Comparison of ENCODE assay signal across 5 cellular contexts in genomic region chr1:175344707-175345106, GRCh38.
DNase-seq lines count a peak whose midpoint lies in the region; ATAC-seq, FAIRE-seq and TF ChIP-seq lines count a peak whose summit lies in the region.
"Not testable (repeated sequence)": the region's sequence is repeated elsewhere in the genome, so short reads cannot be mapped to it uniquely, and the experiment has no call there.

No MANE protein-coding gene starts in this region.

- not testable (repeated sequence) for DNase-seq in A549 (ENCODE audit: low read depth in 1 of 2, low spot score in 1 of 2); IMR-90; K562 (ENCODE audit: extremely low read depth in 1 of 4, low spot score in 3 of 4)
- DNase-seq in fibroblast of pulmonary artery (ENCODE audit: low read depth): peak; percentile 1

- dilution Hi-C loops in IMR-90 (cut with HindIII; ENCODE audit: low sequenced_read_pairs, unreplicated experiment): not testable (repeated sequence)

- TF ChIP-seq EP300 in A549 (IDR thresholded peaks at IDR 0.05); K562 (IDR thresholded peaks at IDR 0.05; ENCODE audit: low read length): not testable (repeated sequence)

- H3K9me3 ChIP-seq in A549; IMR-90 (ENCODE audit: control insufficient read depth, insufficient read depth, low read length); K562 (replicated peaks; ENCODE audit: control insufficient read depth, insufficient read depth, low read depth, low read length); liver (ENCODE audit: control insufficient read depth in 4 of 4, low read length in 3 of 4): not testable (repeated sequence)

- not testable (repeated sequence) for H4K5ac ChIP-seq in IMR-90 (ENCODE audit: low read depth, low read length)

- H3K18ac ChIP-seq in IMR-90 (ENCODE audit: low read depth, low read length): not testable (repeated sequence)

- H2AK5ac ChIP-seq in IMR-90 (ENCODE audit: low read depth, low read length): not testable (repeated sequence)

- not testable (repeated sequence) for H3K79me2 ChIP-seq in K562 (ENCODE audit: control insufficient read depth, insufficient read depth, low read length)

- H3K4me1 ChIP-seq in A549; IMR-90 (ENCODE audit: control insufficient read depth, insufficient read depth, low read length); K562 (replicated peaks in 1 of 2; ENCODE audit: control insufficient read depth in 2 of 2, insufficient read depth in 2 of 2, low read length in 2 of 2): not testable (repeated sequence)
- peaks cover 5 to 29% (median 8%) of the 10 kb centered on the region in 4 donors for H3K4me1 ChIP-seq in liver (ENCODE audit: control insufficient read depth in 4 of 4, insufficient read depth in 4 of 4, low read length in 3 of 4)

- not testable (repeated sequence) for H3K23ac ChIP-seq in IMR-90 (ENCODE audit: low read depth, low read length)

- H4K20me1 ChIP-seq in IMR-90 (ENCODE audit: insufficient read depth, low read length); K562 (replicated peaks; ENCODE audit: control insufficient read depth, insufficient read depth, low read length): not testable (repeated sequence)

- CTCF ChIA-PET in A549 (lab: Yijun Ruan, JAX): interaction anchor here (1.5 kb wide), 1 partner anchor 9 kb away, joined by 3 read pairs; no protein-coding TSS in a partner anchor
- CTCF ChIA-PET in IMR-90 (lab: Yijun Ruan, JAX); K562 (lab: Yijun Ruan, JAX; ENCODE audit: low intra/inter-chr PET ratio): not testable (repeated sequence)

- not testable (repeated sequence) for H3K9ac ChIP-seq in IMR-90 (ENCODE audit: low read depth, low read length); K562 (ENCODE audit: insufficient read depth in 1 of 2, low read depth in 2 of 2, low read length in 2 of 2); liver (ENCODE audit: low read depth in 1 of 2, low read length in 2 of 2)

- H3K9me1 ChIP-seq in IMR-90 (ENCODE audit: insufficient read depth, low read length); K562 (ENCODE audit: control insufficient read depth, insufficient read depth, low read length): not testable (repeated sequence)

- not testable (repeated sequence) for H3K79me1 ChIP-seq in IMR-90 (ENCODE audit: low read depth in 1 of 2, low read length in 2 of 2)

- intact Hi-C loops in IMR-90 (cut with micrococcal nuclease); K562 (cut with micrococcal nuclease): not testable (repeated sequence)

- in situ Hi-C loops in IMR-90 (cut with MboI; ENCODE audit: low sequenced_read_pairs); K562 (cut with MboI): not testable (repeated sequence)

- not testable (repeated sequence) for ATAC-seq in A549; IMR-90 (ENCODE audit: low read depth); K562

- H2BK15ac ChIP-seq in IMR-90 (ENCODE audit: low read depth, low read length): not testable (repeated sequence)

- WGBS in A549 (ENCODE audit: missing lambda C conversion rate): 51% methylated on average over 7 of the region's 7 CpGs
- 100% methylated on average over 1 of the region's 7 CpGs; no CpG with 5 or more reads in 1 of the 2 experiments for WGBS in IMR-90 (ENCODE audit: extremely low coverage in 2 of 2, insufficient read length in 1 of 2), 2 experiments
- 7% methylated on average over 7 of the region's 7 CpGs for WGBS in K562 (ENCODE audit: insufficient coverage, low coverage, missing lambda C conversion rate)
- WGBS in liver: 51% methylated on average over 7 of the region's 7 CpGs

- not testable (repeated sequence) for BruUV-seq in IMR-90 (replicated peaks; lab: Mats Ljungman, UMichigan); K562 (replicated peaks; lab: Mats Ljungman, UMichigan)

- FAIRE-seq in A549 (lab: Jason Lieb, UNC); K562 (lab: Jason Lieb, UNC): not testable (repeated sequence)

- H3K4me2 ChIP-seq in A549; IMR-90 (ENCODE audit: low read depth, low read length); K562 (ENCODE audit: insufficient read depth, low read length): not testable (repeated sequence)

- H2BK20ac ChIP-seq in IMR-90 (ENCODE audit: low read depth, low read length): not testable (repeated sequence)

- POLR2A ChIA-PET in A549 (lab: Yijun Ruan, JAX); IMR-90 (lab: Charles Lee; ENCODE audit: unreplicated experiment): not testable (repeated sequence)
- POLR2A ChIA-PET in K562 (lab: Yijun Ruan, JAX): interaction anchor here (1.7 kb wide), 1 partner anchor 11 kb away, joined by 3 read pairs; no protein-coding TSS in a partner anchor

- not testable (repeated sequence) for H3K27me3 ChIP-seq in IMR-90 (ENCODE audit: control insufficient read depth, insufficient read depth, low read length); liver (ENCODE audit: control insufficient read depth in 4 of 4, insufficient read depth in 4 of 4, low read length in 3 of 4)
- H3K27me3 ChIP-seq in K562 (ENCODE audit: control insufficient read depth in 2 of 2, insufficient read depth in 2 of 2, low read length in 2 of 2): peaks cover 3 to 24% of the 10 kb centered on the region in 2 experiments; a peak in 4 of 5 replicates

- H2BK120ac ChIP-seq in IMR-90 (ENCODE audit: low read depth, low read length): not testable (repeated sequence)

- not testable (repeated sequence) for H3K14ac ChIP-seq in IMR-90 (replicated peaks; ENCODE audit: low read depth, low read length)

- H3K4me3 ChIP-seq in A549; IMR-90 (ENCODE audit: insufficient read depth, low read depth, low read length); K562; fibroblast of pulmonary artery (replicated peaks; ENCODE audit: low read depth, low read length); liver (ENCODE audit: low read depth in 1 of 3, low read length in 3 of 3): not testable (repeated sequence)

- H3K4ac ChIP-seq in IMR-90 (ENCODE audit: low read depth, low read length): not testable (repeated sequence)

- not testable (repeated sequence) for TF ChIP-seq RAD21 in A549 (conservative IDR thresholded peaks at IDR 0.05 in 1 of 2, IDR thresholded peaks at IDR 0.05 in 1 of 2); IMR-90 (IDR thresholded peaks at IDR 0.05; ENCODE audit: low read length); K562 (CRISPR knock-in tag; conservative IDR thresholded peaks at IDR 0.05 in 1 of 2, IDR thresholded peaks at IDR 0.05 in 1 of 2); liver (IDR thresholded peaks at IDR 0.05)

- H2AK9ac ChIP-seq in IMR-90 (replicated peaks; ENCODE audit: low read depth, low read length, poor library complexity): not testable (repeated sequence)

- not testable (repeated sequence) for H4K8ac ChIP-seq in IMR-90 (ENCODE audit: low read depth in 2 of 2, low read length in 2 of 2)

- H2BK5ac ChIP-seq in IMR-90 (ENCODE audit: low read depth, low read length, poor library complexity, severe bottlenecking): not testable (repeated sequence)

- not testable (repeated sequence) for H3K56ac ChIP-seq in IMR-90 (ENCODE audit: extremely low read depth, insufficient read depth, low read length)

- not testable (repeated sequence) for H3K27ac ChIP-seq in A549; IMR-90 (ENCODE audit: insufficient read depth, low read length); K562 (ENCODE audit: extremely low read depth, low read depth, low read length); liver (ENCODE audit: low read depth in 1 of 2, low read length in 2 of 2)

- TF ChIP-seq CTCF in A549 (IDR thresholded peaks at IDR 0.05); IMR-90 (conservative IDR thresholded peaks at IDR 0.05; ENCODE audit: low read depth, low read length); K562 (IDR thresholded peaks at IDR 0.05 in 2 of 3, conservative IDR thresholded peaks at IDR 0.05 in 1 of 3; ENCODE audit: insufficient read depth in 2 of 3, low read depth in 1 of 3, low read length in 3 of 3); fibroblast of pulmonary artery (IDR thresholded peaks at IDR 0.05; ENCODE audit: low read length, missing control alignments); liver (IDR thresholded peaks at IDR 0.05; ENCODE audit: low read depth, low read length, missing input control): not testable (repeated sequence)

- not testable (repeated sequence) for TF ChIP-seq POLR2A in A549 (IDR thresholded peaks at IDR 0.05; ENCODE audit: low read length); IMR-90 (IDR thresholded peaks at IDR 0.05; ENCODE audit: low read depth, low read length); K562 (conservative IDR thresholded peaks at IDR 0.05)

- not testable (repeated sequence) for H4K91ac ChIP-seq in IMR-90 (ENCODE audit: insufficient read depth, low read depth, low read length)

- H2AFZ ChIP-seq in IMR-90 (replicated peaks; ENCODE audit: low read length, poor library complexity); K562 (ENCODE audit: low read depth, low read length): not testable (repeated sequence)

- not testable (repeated sequence) for H3K36me3 ChIP-seq in IMR-90 (ENCODE audit: control insufficient read depth, insufficient read depth, low read length); K562 (ENCODE audit: control insufficient read depth, insufficient read depth, low read length); liver (ENCODE audit: control insufficient read depth in 4 of 4, insufficient read depth in 3 of 4, low read depth in 1 of 4, low read length in 3 of 4)

TF ChIP-seq in A549, 52 proteins besides CTCF, POLR2A, EP300 and RAD21:
- peak; percentile 83 to 84; a peak in 3 of 4 replicates for TF ChIP-seq CEBPB (IDR thresholded peaks at IDR 0.05)

TF ChIP-seq in IMR-90, 13 proteins besides CTCF, POLR2A, EP300 and RAD21:
- TF ChIP-seq CEBPB (IDR thresholded peaks at IDR 0.05; ENCODE audit: low read depth, low read length): peak; percentile 83

TF ChIP-seq in K562, 482 proteins besides CTCF, POLR2A, EP300 and RAD21 (continues in another document):
- peak; percentile 87 for TF ChIP-seq CEBPB (tag; IDR thresholded peaks at IDR 0.05)

TF ChIP-seq in liver, 16 proteins besides CTCF, POLR2A, EP300 and RAD21:
- peak; percentile 42 for TF ChIP-seq YY1 (IDR thresholded peaks at IDR 0.05)
- TF ChIP-seq HNF4A (conservative IDR thresholded peaks at IDR 0.05): peak in 1 of 2 donors; percentile 17
